Comparison of ENCODE assay signal across 1 cellular context in genomic region chr20:3846740-3847418, GRCh38.
TF ChIP-seq lines count a peak whose summit lies in the region.

TSS of gene MAVS (plus strand) at chr20:3846834. CDS start at chr20:3854625, 7,791 bp downstream.

TF ChIP-seq in A549, 52 proteins besides CTCF, POLR2A, EP300 and RAD21 (continued from another document):
- TF ChIP-seq ATOH8 (CRISPR knock-in tag; IDR thresholded peaks at IDR 0.05; ENCODE audit: low read depth), result no peak
- no peak for TF ChIP-seq ZC3H11A (IDR thresholded peaks at IDR 0.05)
- TF ChIP-seq JUN (IDR thresholded peaks at IDR 0.05), result peak in 1 of 2 experiments; percentile 87; a peak in 4 of 5 replicates
- no peak for TF ChIP-seq KDM5A (IDR thresholded peaks at IDR 0.05)
- no peak for TF ChIP-seq EHMT2 (IDR thresholded peaks at IDR 0.05; ENCODE audit: low read depth)
- TF ChIP-seq FOSL2 (IDR thresholded peaks at IDR 0.05), result no peak
- no peak for TF ChIP-seq FOSL2 (CRISPR knock-in tag; IDR thresholded peaks at IDR 0.05)
